In the genomic region with DNA sequence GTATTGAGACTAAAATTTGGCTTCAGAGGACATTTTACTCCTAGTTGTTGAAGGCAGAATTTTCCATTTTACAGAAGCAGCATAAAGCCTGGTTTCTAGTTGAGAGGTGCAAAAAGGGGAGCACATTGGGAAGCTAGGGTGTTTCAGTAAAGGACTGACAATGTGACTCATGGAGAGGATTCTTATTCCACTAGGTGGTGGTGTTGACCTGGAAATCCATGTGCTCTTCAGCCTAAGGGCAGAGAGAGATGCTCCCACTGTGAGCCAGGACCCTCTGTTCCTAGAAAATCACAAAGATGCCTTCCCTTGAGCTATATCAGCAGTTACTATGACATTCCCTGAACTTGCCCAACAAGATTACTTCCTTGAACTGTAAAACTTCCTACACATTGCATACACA, we compare ENCODE assay signal across 10 cellular contexts.
DNase-seq lines count a peak whose midpoint lies in the region; ATAC-seq and TF ChIP-seq lines count a peak whose summit lies in the region.
"Had no signal": no experiment of that assay in that cellular context is flagged by ENCODE, and none has a peak within 500 bp of the region (broad histone marks: within the 10 kb centered on the region; RNA-seq: fewer than 3 reads in every experiment).

No MANE protein-coding gene starts in this region.

- no peaks in the 10 kb centered on the region for H3K27me3 ChIP-seq in foreskin keratinocyte

- no peak overlapping the region for H3K27ac ChIP-seq in foreskin keratinocyte

- ATAC-seq in GM18861 (IDR thresholded peaks at IDR 0.05; ENCODE audit: unreplicated experiment) (peak; percentile 46), foreskin keratinocyte (peak; percentile 29), GM21576 (IDR thresholded peaks at IDR 0.05; ENCODE audit: unreplicated experiment) (no peak)

- peak; percentile 51 for TF ChIP-seq CTCF in foreskin keratinocyte (conservative IDR thresholded peaks at IDR 0.05)

- DNase-seq in A172 (ENCODE audit: low spot score) = peak; percentile 18
- peak; percentile 15 for DNase-seq in NCI-H526 treated with DMSO at 0.1 percent for 48 hours (lab: John Stamatoyannopoulos, UW)
- DNase-seq in foreskin keratinocyte = peak; percentile 11 to 29
- no peak for DNase-seq in NOMO-1 treated with DMSO at 0.1 percent for 48 hours (lab: John Stamatoyannopoulos, UW; ENCODE audit: unreplicated experiment)
- no peak for DNase-seq in NCI-H1048 (lab: John Stamatoyannopoulos, UW)
- DNase-seq in activated CD4-positive, alpha-beta T cell treated with anti-CD3 and anti-CD28 coated beads, Interleukin-2, amount 50 U/mL, for 1 hour = no peak
- DNase-seq: activated CD4-positive, alpha-beta T cell treated with anti-CD3 and anti-CD28 coated beads, Interleukin-2, amount 50 U/mL, for 48 hours; naive B cell had no signal

- no peaks in the 10 kb centered on the region for H3K4me1 ChIP-seq in foreskin keratinocyte

Comparison
In these comparisons a context has a peak if more than half of its experiments do, and no peak if none do; other contexts are left out.
1. DNase-seq: peak in A172 (single experiment), NCI-H526 treated with DMSO at 0.1 percent for 48 hours (single experiment) and foreskin keratinocyte (2 of 2); none in NOMO-1 treated with DMSO at 0.1 percent for 48 hours (single experiment), NCI-H1048 (single experiment) and activated CD4-positive, alpha-beta T cell treated with anti-CD3 and anti-CD28 coated beads, Interleukin-2, amount 50 U/mL, for 1 hour (single experiment).